In genomic region chr6:128516514-128516898, GRCh38 we compare ENCODE assay signal across 10 cellular contexts. TPM values are rescaled to one million over a fixed set of nuclear protein-coding genes. Genes with fewer than 3 reads are reported as not detected.
DNase-seq lines count a peak whose midpoint lies in the region; ATAC-seq and TF ChIP-seq lines count a peak whose summit lies in the region.
"Had no signal": no experiment of that assay in that cellular context is flagged by ENCODE, and none has a peak within 500 bp of the region (broad histone marks: within the 10 kb centered on the region; RNA-seq: fewer than 3 reads in every experiment).

No MANE protein-coding gene starts in this region.

- H3K36me3 ChIP-seq in psoas muscle (ENCODE audit: insufficient read depth in 1 of 2, low read depth in 1 of 2), result no peaks in the 10 kb centered on the region
- no peaks in the 10 kb centered on the region for H3K36me3 ChIP-seq in vagina

- no peak for TF ChIP-seq POLR2A in vagina (IDR thresholded peaks at IDR 0.05)

- H3K9me3 Mint-ChIP-seq in CD14-positive monocyte, result peaks cover 0 to 25% (median 14%) of the 10 kb centered on the region in 7 donors
- H3K9me3 Mint-ChIP-seq: activated naive CD4-positive, alpha-beta T cell treated with anti-CD3 and anti-CD28 coated beads, Interleukin-2, amount 50 U/mL, for 24 hours had no signal

- H3K27me3 Mint-ChIP-seq in CD14-positive monocyte (ENCODE audit: low read depth in 3 of 3), result peaks cover 35 to 56% (median 42%) of the 10 kb centered on the region in 3 donors

- WGBS in psoas muscle, 3 donors, result 39 to 58% (median 45%) methylated on average over 1 of the region's 1 CpG

- TF ChIP-seq CTCF in GM12872 (IDR thresholded peaks at IDR 0.05; ENCODE audit: insufficient read depth, low read depth, low read length) (peak; percentile 53), epithelial cell of proximal tubule (conservative IDR thresholded peaks at IDR 0.05; ENCODE audit: low read depth, low read length) (peak; percentile 50), psoas muscle (IDR thresholded peaks at IDR 0.05) (peak; percentile 23), vagina (IDR thresholded peaks at IDR 0.05) (no peak), CD14-positive monocyte (IDR thresholded peaks at IDR 0.05) (no peak)

- H3K9me3 ChIP-seq in psoas muscle (no peaks in the 10 kb centered on the region), vagina (no peaks in the 10 kb centered on the region)

- intact Hi-C loops in psoas muscle (cut with DNase I) (loop anchor here (5.0 to 10.0 kb wide), 2 partner anchors 89 to 262 kb away; no protein-coding TSS in a partner anchor), vagina (cut with DNase I) (no loop called here), CD14-positive monocyte (cut with micrococcal nuclease) (no loop called here)

- H3K27me3 ChIP-seq in psoas muscle (ENCODE audit: insufficient read depth in 3 of 3, low read length in 2 of 3) (no peaks in the 10 kb centered on the region), vagina (no peaks in the 10 kb centered on the region)

- H3K27ac Mint-ChIP-seq in CD14-positive monocyte, result no peak overlapping the region
- H3K27ac Mint-ChIP-seq: activated naive CD4-positive, alpha-beta T cell treated with anti-CD3 and anti-CD28 coated beads, Interleukin-2, amount 50 U/mL, for 24 hours had no signal

- peaks cover 4 to 13% of the 10 kb centered on the region in 2 donors for H3K36me3 Mint-ChIP-seq in CD14-positive monocyte
- H3K36me3 Mint-ChIP-seq: activated naive CD4-positive, alpha-beta T cell treated with anti-CD3 and anti-CD28 coated beads, Interleukin-2, amount 50 U/mL, for 24 hours had no signal

- DNase-seq in NCI-H446 treated with DMSO at 0.1 percent for 48 hours (lab: John Stamatoyannopoulos, UW) (peak; percentile 51), epithelial cell of proximal tubule (ENCODE audit: low read depth) (no peak), psoas muscle (no peak), dedifferentiated amniotic fluid mesenchymal stem cell (ENCODE audit: extremely low spot score) (no peak), vagina (ENCODE audit: extremely low spot score in 2 of 2) (no peak), CD14-positive monocyte (ENCODE audit: low spot score) (no peak)

- no peak overlapping the region for H3K4me3 Mint-ChIP-seq in CD14-positive monocyte
- H3K4me3 Mint-ChIP-seq: activated naive CD4-positive, alpha-beta T cell treated with anti-CD3 and anti-CD28 coated beads, Interleukin-2, amount 50 U/mL, for 24 hours had no signal

- peaks cover 23% of the 10 kb centered on the region for H3K4me1 Mint-ChIP-seq in CD14-positive monocyte

- H3K4me3 ChIP-seq in epithelial cell of proximal tubule (ENCODE audit: low read depth, low read length) (no peak overlapping the region), psoas muscle (no peak overlapping the region), vagina (no peak overlapping the region)

- H3K4me1 ChIP-seq in psoas muscle, result peaks cover 18% of the 10 kb centered on the region
- H3K4me1 ChIP-seq in vagina, result peaks cover 53% of the 10 kb centered on the region

- H3K27ac ChIP-seq in psoas muscle, result peak overlapping the region; percentile 24
- no peak overlapping the region for H3K27ac ChIP-seq in vagina
- H3K27ac ChIP-seq: parathyroid adenoma had no signal

- no peak for ATAC-seq in psoas muscle
- no peak for ATAC-seq in GM19351 (IDR thresholded peaks at IDR 0.05; ENCODE audit: unreplicated experiment)

RNA-seq across cellular contexts. Expression of gene PTPRK, which starts 3.9 kb away (rescaled TPM):
- 41.5 and 42.5 TPM in 2 replicates for total RNA-seq in epithelial cell of proximal tubule
- total RNA-seq in psoas muscle, result 10 to 100 TPM in 1 of 4 donors, 1 to 10 TPM in 3; 9.1 to 10.6 (median 9.3) TPM
- polyA plus RNA-seq in psoas muscle, result 1 to 10 TPM; 3.2 to 4.6 (median 3.5) TPM
- 82.5 TPM for total RNA-seq in vagina
- polyA plus RNA-seq in CD14-positive monocyte, result not detected

Comparison
In these comparisons a context has a peak if more than half of its experiments do, and no peak if none do; other contexts are left out.
1. CTCF ChIP-seq: peak in GM12872 (single experiment), epithelial cell of proximal tubule (single experiment) and psoas muscle (single experiment); none in vagina (0 of 3) and CD14-positive monocyte (single experiment).
2. intact Hi-C loops: an anchor here in psoas muscle (5.0 to 10.0 kb wide); none called in vagina and CD14-positive monocyte.